8 cellular contexts compared by ENCODE assay signal in genomic region chr2:186693446-186693842, GRCh38. TPM values are rescaled to one million over a fixed set of nuclear protein-coding genes. Genes with fewer than 3 reads are reported as not detected.
DNase-seq lines count a peak whose midpoint lies in the region; ATAC-seq and TF ChIP-seq lines count a peak whose summit lies in the region.

No MANE protein-coding gene starts in this region.

- peaks cover 5% of the 10 kb centered on the region for H3K9me3 Mint-ChIP-seq in neural progenitor cell

- H3K79me2 ChIP-seq in neural progenitor cell (ENCODE audit: low read depth), result peaks cover 26% of the 10 kb centered on the region

- peaks cover 7% of the 10 kb centered on the region for H3K36me3 Mint-ChIP-seq in neural progenitor cell

- no peak overlapping the region for H4K5ac ChIP-seq in IMR-90 (ENCODE audit: low read depth, low read length)

- DNase-seq in BJ (ENCODE audit: low read depth) (no peak), IMR-90 (no peak), neural progenitor cell (ENCODE audit: low spot score) (no peak), NCI-H1048 (lab: John Stamatoyannopoulos, UW) (no peak), midbrain (lab: John Stamatoyannopoulos, UW) (no peak)
- DNase-seq in effector CD8-positive, alpha-beta T cell (lab: John Stamatoyannopoulos, UW), result no peak

- TF ChIP-seq RAD21 in IMR-90 (IDR thresholded peaks at IDR 0.05; ENCODE audit: low read length), result no peak

- CTCF ChIA-PET in BJ (lab: Yijun Ruan, JAX), result interaction anchor here (0.8 kb wide), 1 partner anchor 8 kb away, joined by 3 read pairs; no protein-coding TSS in a partner anchor
- CTCF ChIA-PET in IMR-90 (lab: Yijun Ruan, JAX), result no interaction called here

- TF ChIP-seq CTCF in BJ (IDR thresholded peaks at IDR 0.05; ENCODE audit: insufficient read depth, low read depth, low read length), result no peak
- no peak for TF ChIP-seq CTCF in IMR-90 (conservative IDR thresholded peaks at IDR 0.05; ENCODE audit: low read depth, low read length)
- TF ChIP-seq CTCF in neural progenitor cell (IDR thresholded peaks at IDR 0.05), result no peak

- H4K91ac ChIP-seq in IMR-90 (ENCODE audit: insufficient read depth, low read depth, low read length), result no peak overlapping the region

- 0 out of 4 replicates have a peak overlapping the region, but pooled peaks of 1 of the 2 experiments have one; percentile 74 for H4K8ac ChIP-seq in IMR-90 (ENCODE audit: low read depth in 2 of 2, low read length in 2 of 2)

- H3F3A ChIP-seq in neural progenitor cell (ENCODE audit: low read depth), result peaks cover 15% of the 10 kb centered on the region

- H3K4me3 ChIP-seq in BJ (ENCODE audit: low read depth, low read length) (peak overlapping the region; percentile 91), IMR-90 (ENCODE audit: insufficient read depth, low read depth, low read length) (peak overlapping the region; percentile 65), duodenal mucosa (ENCODE audit: low read depth in 1 of 2, low read length in 2 of 2) (peak overlapping the region; percentile 70 to 79), neural progenitor cell (peak overlapping the region; percentile 89)

- H3K4me1 Mint-ChIP-seq in neural progenitor cell, result peaks cover 29% of the 10 kb centered on the region

- whole genome bisulfite sequencing in IMR-90 (ENCODE audit: extremely low coverage in 2 of 2, insufficient read length in 1 of 2), 2 experiments, result no CpG with 5 or more reads among the region's 7 CpGs

- H3K27me3 ChIP-seq in BJ (ENCODE audit: control insufficient read depth, insufficient read depth, low read length) (no peaks in the 10 kb centered on the region), IMR-90 (ENCODE audit: control insufficient read depth, insufficient read depth, low read length) (no peaks in the 10 kb centered on the region), duodenal mucosa (ENCODE audit: control insufficient read depth in 1 of 2, insufficient read depth in 2 of 2, low read length in 2 of 2) (peaks cover 8 to 16% of the 10 kb centered on the region in 2 donors), neural progenitor cell (no peaks in the 10 kb centered on the region)

- H2BK15ac ChIP-seq in IMR-90 (ENCODE audit: low read depth, low read length), result no peak overlapping the region

- no peaks in the 10 kb centered on the region for H4K20me1 ChIP-seq in IMR-90 (ENCODE audit: insufficient read depth, low read length)
- H4K20me1 ChIP-seq in neural progenitor cell (ENCODE audit: low read depth), result no peaks in the 10 kb centered on the region

- H2BK20ac ChIP-seq in IMR-90 (ENCODE audit: low read depth, low read length), result no peak overlapping the region

- no peak overlapping the region for H2BK120ac ChIP-seq in IMR-90 (ENCODE audit: low read depth, low read length)

- H3K4me2 ChIP-seq in IMR-90 (ENCODE audit: low read depth, low read length) (peak overlapping the region; percentile 17), neural progenitor cell (peak overlapping the region; percentile 83)

- peak overlapping the region; percentile 65 for H3K4me3 Mint-ChIP-seq in neural progenitor cell

- intact Hi-C loops in IMR-90 (cut with micrococcal nuclease), result no loop called here

- no peak overlapping the region for H3K27ac ChIP-seq in IMR-90 (ENCODE audit: insufficient read depth, low read length)
- H3K27ac ChIP-seq in duodenal mucosa (ENCODE audit: low read depth, low read length), result no peak overlapping the region
- peak overlapping the region; percentile 66 for H3K27ac ChIP-seq in neural progenitor cell

- BruUV-seq in IMR-90 (replicated peaks; lab: Mats Ljungman, UMichigan), result no TSS peak

- no peak overlapping the region for H3K23ac ChIP-seq in IMR-90 (ENCODE audit: low read depth, low read length)

- no peak for TF ChIP-seq POLR2A in IMR-90 (IDR thresholded peaks at IDR 0.05; ENCODE audit: low read depth, low read length)

- H3K9me3 ChIP-seq in IMR-90 (ENCODE audit: control insufficient read depth, insufficient read depth, low read length) (no peaks in the 10 kb centered on the region), duodenal mucosa (ENCODE audit: control insufficient read depth in 1 of 2, low read length in 2 of 2) (no peaks in the 10 kb centered on the region), neural progenitor cell (ENCODE audit: low read depth) (no peaks in the 10 kb centered on the region)

- H3K4me1 ChIP-seq in IMR-90 (ENCODE audit: control insufficient read depth, insufficient read depth, low read length) (no peaks in the 10 kb centered on the region), duodenal mucosa (ENCODE audit: control insufficient read depth in 1 of 2, insufficient read depth in 2 of 2, low read length in 2 of 2) (peaks cover 0 to 3% of the 10 kb centered on the region in 2 donors), neural progenitor cell (peaks cover 24% of the 10 kb centered on the region)

- H3K9me1 ChIP-seq in IMR-90 (ENCODE audit: insufficient read depth, low read length), result no peaks in the 10 kb centered on the region

- no peak overlapping the region for H2AK9ac ChIP-seq in IMR-90 (replicated peaks; ENCODE audit: low read depth, low read length, poor library complexity)

- H3K9ac ChIP-seq in IMR-90 (ENCODE audit: low read depth, low read length), result peak overlapping the region; percentile 3
- H3K9ac ChIP-seq in duodenal mucosa (ENCODE audit: low read depth in 1 of 2, low read length in 2 of 2), result no peak overlapping the region
- no peak overlapping the region for H3K9ac ChIP-seq in neural progenitor cell

- no peak overlapping the region for H3K27ac Mint-ChIP-seq in neural progenitor cell

- no peak overlapping the region for H2AK5ac ChIP-seq in IMR-90 (ENCODE audit: low read depth, low read length)

- no peaks in the 10 kb centered on the region for H3K36me3 ChIP-seq in BJ (ENCODE audit: control insufficient read depth, insufficient read depth, low read length)
- H3K36me3 ChIP-seq in IMR-90 (ENCODE audit: control insufficient read depth, insufficient read depth, low read length), result no peaks in the 10 kb centered on the region
- no peaks in the 10 kb centered on the region for H3K36me3 ChIP-seq in duodenal mucosa (ENCODE audit: control insufficient read depth in 1 of 2, insufficient read depth in 2 of 2, low read length in 2 of 2)
- no peaks in the 10 kb centered on the region for H3K36me3 ChIP-seq in neural progenitor cell

- POLR2A ChIA-PET in BJ (lab: Charles Lee), result no interaction called here
- POLR2A ChIA-PET in IMR-90 (lab: Charles Lee; ENCODE audit: unreplicated experiment), result no interaction called here

- dilution Hi-C loops in IMR-90 (cut with HindIII; ENCODE audit: low sequenced_read_pairs, unreplicated experiment), result no loop called here

- peak overlapping the region; percentile 97 for H2AFZ ChIP-seq in IMR-90 (replicated peaks; ENCODE audit: low read length, poor library complexity)
- H2AFZ ChIP-seq in neural progenitor cell (replicated peaks), result peak overlapping the region; percentile 96

- no peak overlapping the region for H3K4ac ChIP-seq in IMR-90 (ENCODE audit: low read depth, low read length)

- H3K56ac ChIP-seq in IMR-90 (ENCODE audit: extremely low read depth, insufficient read depth, low read length), result no peak overlapping the region

- H3K27me3 Mint-ChIP-seq in neural progenitor cell (ENCODE audit: insufficient read depth, low read depth), result no peaks in the 10 kb centered on the region

- no peak overlapping the region for H3K14ac ChIP-seq in IMR-90 (replicated peaks; ENCODE audit: low read depth, low read length)

- H2BK5ac ChIP-seq in IMR-90 (ENCODE audit: low read depth, low read length, poor library complexity, severe bottlenecking), result no peak overlapping the region

- H3K18ac ChIP-seq in IMR-90 (ENCODE audit: low read depth, low read length), result no peak overlapping the region

- peaks cover 0 to 9% of the 10 kb centered on the region in 2 experiments; a peak in 3 of 4 replicates for H3K79me1 ChIP-seq in IMR-90 (ENCODE audit: low read depth in 1 of 2, low read length in 2 of 2)

- ATAC-seq in IMR-90 (ENCODE audit: low read depth), result no peak
- no peak for ATAC-seq in HG03565 (IDR thresholded peaks at IDR 0.05; ENCODE audit: unreplicated experiment)

- in situ Hi-C loops in IMR-90 (cut with MboI; ENCODE audit: low sequenced_read_pairs), result no loop called here

TF ChIP-seq in IMR-90, 13 proteins besides CTCF, POLR2A, EP300 and RAD21:
- TF ChIP-seq USF2 (IDR thresholded peaks at IDR 0.05; ENCODE audit: low read depth, low read length) (no peak), RFX5 (IDR thresholded peaks at IDR 0.05; ENCODE audit: low read depth, low read length) (no peak), CEBPB (IDR thresholded peaks at IDR 0.05; ENCODE audit: low read depth, low read length) (no peak), FOS (IDR thresholded peaks at IDR 0.05; ENCODE audit: low read depth, low read length) (no peak), BHLHE40 (IDR thresholded peaks at IDR 0.05; ENCODE audit: low read depth, low read length) (no peak), RCOR1 (IDR thresholded peaks at IDR 0.05; ENCODE audit: insufficient replicate concordance, low read length) (no peak), NFE2L2 (IDR thresholded peaks at IDR 0.05; ENCODE audit: low read depth, low read length) (no peak), SMC3 (IDR thresholded peaks at IDR 0.05; ENCODE audit: low read depth, low read length) (no peak)
- TF ChIP-seq, protein P1, sequence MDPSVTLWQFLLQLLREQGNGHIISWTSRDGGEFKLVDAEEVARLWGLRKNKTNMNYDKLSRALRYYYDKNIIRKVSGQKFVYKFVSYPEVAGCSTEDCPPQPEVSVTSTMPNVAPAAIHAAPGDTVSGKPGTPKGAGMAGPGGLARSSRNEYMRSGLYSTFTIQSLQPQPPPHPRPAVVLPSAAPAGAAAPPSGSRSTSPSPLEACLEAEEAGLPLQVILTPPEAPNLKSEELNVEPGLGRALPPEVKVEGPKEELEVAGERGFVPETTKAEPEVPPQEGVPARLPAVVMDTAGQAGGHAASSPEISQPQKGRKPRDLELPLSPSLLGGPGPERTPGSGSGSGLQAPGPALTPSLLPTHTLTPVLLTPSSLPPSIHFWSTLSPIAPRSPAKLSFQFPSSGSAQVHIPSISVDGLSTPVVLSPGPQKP (IDR thresholded peaks at IDR 0.05; ENCODE audit: borderline replicate concordance, low read depth, low read length), result no peak

RNA-seq across cellular contexts. Expression of gene FAM171B, which starts 0.4 kb away (rescaled TPM):
- 3.9 and 8.9 TPM in 2 replicates for polyA plus RNA-seq in BJ (2011; rRNA removed)
- polyA minus RNA-seq in BJ (2011; rRNA and poly(A)+ RNA removed), result 8.1 and 8.5 TPM in 2 replicates
- total RNA-seq in IMR-90 (2012; rRNA removed), result 19.9 and 26.4 TPM in 2 replicates
- 2.1 and 2.6 TPM in 2 replicates for polyA plus RNA-seq in IMR-90 (2012; rRNA removed)
- 0.56 and 0.64 TPM in 2 replicates for polyA plus RNA-seq in IMR-90 (2012; cell fraction: cytosol; rRNA removed)
- 0.47 and 4.2 TPM in 2 replicates for polyA plus RNA-seq in IMR-90 (2012; cell fraction: nucleus; rRNA removed; ENCODE audit: low replicate concordance)
- 17.2 and 28.4 TPM in 2 replicates for total RNA-seq in neural progenitor cell (ENCODE audit: low replicate concordance)
